ENCODE assay signal across 20 cellular contexts in genomic region chr20:49819702-49820101, GRCh38.
"Had no signal": no experiment of that assay in that cellular context is flagged by ENCODE, and none has a peak within 500 bp of the region (broad histone marks: within the 10 kb centered on the region; RNA-seq: fewer than 3 reads in every experiment).

No MANE protein-coding gene starts in this region.

- FAIRE-seq: kidney, pancreas had no signal

- H3K4me3 Mint-ChIP-seq: natural killer cell treated with Interleukin-12 subunit alpha and Interleukin-12 subunit beta and Interleukin-15 and Interleukin-18, amount 100 ng/mL, for 72 hours; neural progenitor cell had no signal

- H3K9me3 Mint-ChIP-seq: natural killer cell treated with Interleukin-12 subunit alpha and Interleukin-12 subunit beta and Interleukin-15 and Interleukin-18, amount 100 ng/mL, for 72 hours; neural progenitor cell had no signal

- H3K4me3 ChIP-seq: hepatocyte, lung, neural progenitor cell, pancreas, smooth muscle cell had no signal

- H3K4me1 Mint-ChIP-seq: neural progenitor cell had no signal

- H3K9me3 ChIP-seq: pancreas had no signal

- H3K4me2 ChIP-seq: hepatocyte, neural progenitor cell, smooth muscle cell had no signal

- H2AFZ ChIP-seq: hepatocyte, neural progenitor cell had no signal

- H3K9ac ChIP-seq: neural progenitor cell had no signal

- H3K4me1 ChIP-seq: neural progenitor cell had no signal

- H3K27ac Mint-ChIP-seq: neural progenitor cell, progenitor cell of endocrine pancreas had no signal

- H3K27me3 Mint-ChIP-seq: natural killer cell treated with Interleukin-12 subunit alpha and Interleukin-12 subunit beta and Interleukin-15 and Interleukin-18, amount 100 ng/mL, for 72 hours; progenitor cell of endocrine pancreas had no signal

- ATAC-seq: left cardiac atrium; left ventricle myocardium superior; natural killer cell treated with Interleukin-12 subunit alpha and Interleukin-12 subunit beta and Interleukin-15 and Interleukin-18, amount 100 ng/mL, for 72 hours; pancreas; right cardiac atrium had no signal

- H3K27me3 ChIP-seq: hepatocyte, neural progenitor cell, pancreas had no signal

- H3K27ac ChIP-seq: hepatocyte, neural progenitor cell, pancreas had no signal

- DNase-seq: erythroblast; foreskin melanocyte; head of caudate nucleus; kidney; left cardiac atrium; left ventricle myocardium superior; mesenchymal stem cell; midbrain; occipital lobe; pancreas; right cardiac atrium; stimulated activated CD4-positive, alpha-beta T cell treated with anti-CD3 and anti-CD28 coated beads, Interleukin-2, amount 100 ng/mL, for 48 hours; stimulated activated naive CD4-positive, alpha-beta T cell treated with Interleukin-2 at 50 U/mL for 16 hours; trophoblast cell had no signal
